In genomic region chrX:7146026-7146702, GRCh38 we compare ENCODE assay signal across 1 cellular context.
TF ChIP-seq lines count a peak whose summit lies in the region.

No MANE protein-coding gene starts in this region.

TF ChIP-seq in endothelial cell of umbilical vein, 7 proteins besides CTCF, POLR2A, EP300 and RAD21:
- TF ChIP-seq EZH2 (IDR thresholded peaks at IDR 0.05; ENCODE audit: borderline replicate concordance, low read depth, low read length, severe bottlenecking) = no peak
- no peak for TF ChIP-seq MYC (IDR thresholded peaks at IDR 0.05; ENCODE audit: low read depth, low read length)
